ENCODE assay signal across 8 cellular contexts in the genomic region with DNA sequence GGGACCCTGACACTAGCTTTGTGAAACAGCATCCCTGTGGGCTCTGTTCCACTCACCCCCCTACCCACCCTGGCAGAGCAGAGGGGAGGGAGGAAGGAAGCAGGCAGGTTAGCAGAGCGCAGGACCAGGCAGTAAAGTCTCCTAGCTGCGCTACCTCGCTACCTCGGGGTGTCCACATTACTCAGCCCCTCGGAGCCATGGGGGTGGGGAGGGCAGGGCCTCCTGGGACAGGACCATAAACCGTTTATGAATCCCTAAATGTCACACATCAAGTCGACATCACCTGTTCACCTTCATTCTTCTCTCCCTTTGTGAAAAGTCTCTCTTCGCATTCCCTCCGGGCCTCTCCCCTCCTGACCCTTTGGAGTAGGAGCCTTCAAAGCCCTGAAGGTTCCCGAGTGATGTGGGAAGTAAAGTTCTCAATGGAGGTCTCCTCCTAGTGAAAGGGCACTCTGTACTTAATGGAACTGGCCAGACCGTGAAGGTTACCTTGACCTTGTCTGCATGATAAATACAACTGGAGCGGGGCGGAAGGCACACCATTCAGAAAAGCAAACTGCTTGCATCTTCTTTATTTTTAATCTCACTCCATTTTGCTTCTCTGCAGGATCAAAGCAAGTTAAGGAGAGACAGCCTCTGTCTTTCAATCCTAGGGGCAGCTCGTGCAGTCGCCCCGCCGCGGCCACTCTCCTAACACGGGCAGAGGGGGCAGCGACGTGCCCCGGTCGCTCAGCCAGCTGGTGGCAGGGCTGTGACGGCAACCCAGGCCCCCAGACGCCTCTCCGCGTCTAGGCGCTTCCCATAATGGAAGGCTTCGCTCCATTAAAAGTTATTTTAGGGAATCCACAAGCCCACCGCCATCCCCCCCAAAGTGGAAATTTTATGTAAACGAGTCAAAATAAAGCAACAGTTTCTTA. TPM values are rescaled to one million over a fixed set of nuclear protein-coding genes. Genes with fewer than 3 reads are reported as not detected.
DNase-seq lines count a peak whose midpoint lies in the region; TF ChIP-seq lines count a peak whose summit lies in the region.

No MANE protein-coding gene starts in this region.

- H3K9me3 ChIP-seq in adrenal gland (replicated peaks in 1 of 3) (no peaks in the 10 kb centered on the region), stomach smooth muscle (ENCODE audit: control insufficient read depth in 2 of 2, low read length in 2 of 2) (no peaks in the 10 kb centered on the region)

- H3K27me3 ChIP-seq in adrenal gland (no peaks in the 10 kb centered on the region), stomach smooth muscle (ENCODE audit: control insufficient read depth in 1 of 2, insufficient read depth in 2 of 2, low read length in 2 of 2) (no peaks in the 10 kb centered on the region)

- peaks cover 8 to 9% of the 10 kb centered on the region in 2 donors for H3K4me1 ChIP-seq in adrenal gland (replicated peaks in 1 of 2)
- H3K4me1 ChIP-seq in stomach smooth muscle (ENCODE audit: control insufficient read depth, insufficient read depth, low read length): peaks cover 6% of the 10 kb centered on the region

- intact Hi-C loops in adrenal gland (cut with DNase I): no loop called here

- DNase-seq in NCI-H524 (lab: John Stamatoyannopoulos, UW): peak; percentile 6 to 38
- DNase-seq in NCI-H524 treated with DMSO at 0.1 percent for 48 hours (lab: John Stamatoyannopoulos, UW): no peak
- peak in 3 of 7 donors; percentile 28 to 42 (median 40) for DNase-seq in adrenal gland
- peak; percentile 32 for DNase-seq in iPS-NIHi11 (ENCODE audit: low spot score)
- no peak for DNase-seq in Kasumi-1 (lab: John Stamatoyannopoulos, UW)
- no peak for DNase-seq in dedifferentiated amniotic fluid mesenchymal stem cell (ENCODE audit: extremely low spot score)
- no peak for DNase-seq in activated gamma-delta T cell treated with Interleukin-2 at 50 U/mL for 16 hours

- TF ChIP-seq CTCF in adrenal gland (IDR thresholded peaks at IDR 0.05): no peak

- peak overlapping the region in 2 of 4 donors; percentile 73 to 76 for H3K4me3 ChIP-seq in adrenal gland
- H3K4me3 ChIP-seq in stomach smooth muscle (ENCODE audit: low read length in 2 of 2): peak overlapping the region; percentile 45 to 76

- 47 to 51% (median 50%) methylated on average over 24 to 31 of the region's 31 CpGs for WGBS in adrenal gland, 4 donors

- no peak for TF ChIP-seq POLR2A in adrenal gland (IDR thresholded peaks at IDR 0.05)

- H3K27ac ChIP-seq in adrenal gland (peak overlapping the region in 4 of 5 donors; percentile 48 to 90 (median 76)), stomach smooth muscle (ENCODE audit: low read length) (peak overlapping the region; percentile 62)

- H3K9ac ChIP-seq in stomach smooth muscle (ENCODE audit: low read length in 2 of 2): peak overlapping the region; percentile 62

- H3K36me3 ChIP-seq in adrenal gland (replicated peaks in 1 of 2) (no peaks in the 10 kb centered on the region), stomach smooth muscle (ENCODE audit: control insufficient read depth in 2 of 2, insufficient read depth in 2 of 2, low read length in 2 of 2) (no peaks in the 10 kb centered on the region)

RNA-seq across cellular contexts. Expression of gene SMAD7, which starts 23.8 kb away (rescaled TPM):
- total RNA-seq in adrenal gland: 10 to 100 TPM; 14.5 to 68.3 (median 25.5) TPM
- 10 to 100 TPM in 1 of 3 donors, 1 to 10 TPM in 2; 6.1 to 12.6 (median 8.2) TPM for polyA plus RNA-seq in adrenal gland

Comparison
In these comparisons a context has a peak if more than half of its experiments do, and no peak if none do; other contexts are left out.
1. DNase-seq: peak in NCI-H524 (2 of 2) and iPS-NIHi11 (single experiment); none in NCI-H524 treated with DMSO at 0.1 percent for 48 hours (single experiment), Kasumi-1 (0 of 2), dedifferentiated amniotic fluid mesenchymal stem cell (single experiment) and activated gamma-delta T cell treated with Interleukin-2 at 50 U/mL for 16 hours (single experiment).